In genomic region chr15:90126022-90126421, GRCh38 we compare ENCODE assay signal across 15 cellular contexts.
"Had no signal": no experiment of that assay in that cellular context is flagged by ENCODE, and none has a peak within 500 bp of the region (broad histone marks: within the 10 kb centered on the region; RNA-seq: fewer than 3 reads in every experiment).

No MANE protein-coding gene starts in this region.

- H3K9me3 Mint-ChIP-seq: activated naive CD8-positive, alpha-beta T cell treated with anti-CD3 and anti-CD28 coated beads, Interleukin-2, amount 10 ng/mL, durations not matched to agents 7 days and 5 days; activated T-helper 1 cell treated with anti-CD3 and anti-CD28 coated beads, Interleukin-12 subunit alpha, Interleukin-12 subunit beta, Interleukin-2, Interleukin-4 antibody, amounts not matched to agents 30 ng/mL and 10 ng/mL and 1 ng/mL, durations not matched to agents 14 hours and 24 hours and 36 hours; dendritic cell treated with granulocyte-macrophage colony-stimulating factor and Interleukin-4, amounts not matched to agents 40 ng/mL and 50 ng/mL, for 4 days; immature natural killer cell; memory B cell; natural killer cell treated with Interleukin-12 subunit alpha and Interleukin-12 subunit beta and Interleukin-15 and Interleukin-18, amount 100 ng/mL, for 72 hours had no signal

- H3K4me3 Mint-ChIP-seq: activated naive CD8-positive, alpha-beta T cell treated with anti-CD3 and anti-CD28 coated beads, Interleukin-2, amount 10 ng/mL, durations not matched to agents 7 days and 5 days; activated T-helper 1 cell treated with anti-CD3 and anti-CD28 coated beads, Interleukin-12 subunit alpha, Interleukin-12 subunit beta, Interleukin-2, Interleukin-4 antibody, amounts not matched to agents 30 ng/mL and 10 ng/mL and 1 ng/mL, durations not matched to agents 14 hours and 24 hours and 36 hours; dendritic cell treated with granulocyte-macrophage colony-stimulating factor and Interleukin-4, amounts not matched to agents 40 ng/mL and 50 ng/mL, for 4 days; immature natural killer cell; memory B cell; natural killer cell treated with Interleukin-12 subunit alpha and Interleukin-12 subunit beta and Interleukin-15 and Interleukin-18, amount 100 ng/mL, for 72 hours had no signal

- H3K27ac Mint-ChIP-seq: activated naive CD8-positive, alpha-beta T cell treated with anti-CD3 and anti-CD28 coated beads, Interleukin-2, amount 10 ng/mL, durations not matched to agents 7 days and 5 days; dendritic cell treated with granulocyte-macrophage colony-stimulating factor and Interleukin-4, amounts not matched to agents 40 ng/mL and 50 ng/mL, for 4 days; immature natural killer cell; memory B cell; natural killer cell treated with Interleukin-12 subunit alpha and Interleukin-12 subunit beta and Interleukin-15 and Interleukin-18, amount 100 ng/mL, for 72 hours had no signal

- H3K27me3 ChIP-seq: brain microvascular endothelial cell, tibial nerve had no signal

- H3K4me1 ChIP-seq: tibial nerve had no signal

- H3K9me3 ChIP-seq: tibial nerve had no signal

- H3K36me3 ChIP-seq: brain microvascular endothelial cell, tibial nerve had no signal

- H3K27ac ChIP-seq: brain microvascular endothelial cell, tibial nerve had no signal

- DNase-seq: activated CD4-positive, alpha-beta T cell treated with anti-CD3 and anti-CD28 coated beads, Interleukin-2, amount 50 U/mL, for 1 hour; activated naive CD8-positive, alpha-beta T cell treated with anti-CD3 and anti-CD28 coated beads, Interleukin-2, amount 10 ng/mL, durations not matched to agents 7 days and 5 days; brain microvascular endothelial cell; cerebellar nuclear complex; effector memory CD4-positive, alpha-beta T cell; immature natural killer cell; occipital lobe; stimulated activated CD4-positive, alpha-beta T cell treated with anti-CD3 and anti-CD28 coated beads, Interleukin-4, amount 100 ng/mL, for 1 hour; stimulated activated naive CD4-positive, alpha-beta T cell; substantia nigra had no signal

- H3K36me3 Mint-ChIP-seq: activated naive CD8-positive, alpha-beta T cell treated with anti-CD3 and anti-CD28 coated beads, Interleukin-2, amount 10 ng/mL, durations not matched to agents 7 days and 5 days; immature natural killer cell; memory B cell; natural killer cell treated with Interleukin-12 subunit alpha and Interleukin-12 subunit beta and Interleukin-15 and Interleukin-18, amount 100 ng/mL, for 72 hours had no signal

- H3K4me3 ChIP-seq: tibial nerve had no signal

- H3K4me1 Mint-ChIP-seq: immature natural killer cell, memory B cell had no signal
